ENCODE assay signal across 1 cellular context in genomic region chr12:131477613-131478012, GRCh38.
TF ChIP-seq lines count a peak whose summit lies in the region.

No MANE protein-coding gene starts in this region.

TF ChIP-seq in H1, 55 proteins besides CTCF, POLR2A, EP300 and RAD21 (continued from another document):
- TF ChIP-seq CHD1 (IDR thresholded peaks at IDR 0.05; ENCODE audit: low read depth, low read length) (no peak), GTF2F1 (IDR thresholded peaks at IDR 0.05; ENCODE audit: borderline replicate concordance, low read depth, low read length) (no peak), SUZ12 (IDR thresholded peaks at IDR 0.05; ENCODE audit: low read length) (no peak), SIN3A (conservative IDR thresholded peaks at IDR 0.05 in 1 of 2, IDR thresholded peaks at IDR 0.05 in 1 of 2; ENCODE audit: low read depth in 1 of 2, low read length in 2 of 2) (no peak), EZH2 (IDR thresholded peaks at IDR 0.05; ENCODE audit: low read depth, low read length, severe bottlenecking) (no peak), RFX5 (IDR thresholded peaks at IDR 0.05; ENCODE audit: borderline replicate concordance, low read depth, low read length) (no peak), SIRT6 (IDR thresholded peaks at IDR 0.05; ENCODE audit: low read length) (no peak), HDAC6 (IDR thresholded peaks at IDR 0.05; ENCODE audit: low read depth, low read length) (no peak)
